In the genomic region with DNA sequence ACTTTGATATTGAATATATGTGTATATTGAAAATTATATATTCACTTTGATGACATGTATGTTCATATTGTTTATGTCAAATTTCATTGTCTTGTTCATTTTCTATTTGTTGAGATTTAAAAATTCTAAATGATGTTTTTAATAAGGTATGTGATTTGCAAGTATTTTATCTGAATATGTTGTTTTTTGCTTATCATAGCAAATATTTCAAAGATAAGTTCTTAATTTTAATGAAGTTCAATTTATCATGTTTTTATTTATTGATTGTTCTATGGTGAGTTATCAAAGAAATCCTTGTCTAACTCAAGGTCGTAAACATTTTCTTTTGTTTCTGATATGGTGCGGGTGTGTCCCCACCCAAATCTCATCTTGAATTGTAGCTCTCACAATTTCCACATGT, we compare ENCODE assay signal across 22 cellular contexts. TPM values are rescaled to one million over a fixed set of nuclear protein-coding genes. Genes with fewer than 3 reads are reported as not detected.
"Had no signal": no experiment of that assay in that cellular context is flagged by ENCODE, and none has a peak within 500 bp of the region (broad histone marks: within the 10 kb centered on the region; RNA-seq: fewer than 3 reads in every experiment).

No MANE protein-coding gene starts in this region.

- H3K9me3 ChIP-seq: SJSA1 had no signal

- H3K4me1 ChIP-seq: SJSA1 had no signal

- H3K36me3 ChIP-seq: SJSA1 had no signal

- H3K27ac ChIP-seq: SJSA1, SK-N-MC had no signal

- FAIRE-seq: RCC 7860 had no signal

- H3K4me3 ChIP-seq: SJSA1, SK-N-MC had no signal

- DNase-seq: Karpas-422, KG1, MM.1S, NCI-H1092 treated with DMSO at 0.1 percent for 48 hours, NCI-H1436, NCI-H187, NCI-H2029, NCI-H2081 treated with DMSO at 0.1 percent for 48 hours, NCI-H2171, NCI-H226, NCI-H446, NCI-H510A, NCI-H524 treated with DMSO at 0.1 percent for 48 hours, NCI-H69, NCI-H774, Right ventricle myocardium superior, RPMI8226, SIG-M5 had no signal

RNA-seq across cellular contexts. Expression of gene OR9K2, which starts 45.2 kb away (rescaled TPM):
- total RNA-seq: HT1080, Right ventricle myocardium superior, SJSA1 had no signal

RNA-seq across cellular contexts. Expression of gene OR10A7, which starts 49.4 kb away (rescaled TPM):
- total RNA-seq: HT1080, Right ventricle myocardium superior, SJSA1 had no signal
